In the genomic region with DNA sequence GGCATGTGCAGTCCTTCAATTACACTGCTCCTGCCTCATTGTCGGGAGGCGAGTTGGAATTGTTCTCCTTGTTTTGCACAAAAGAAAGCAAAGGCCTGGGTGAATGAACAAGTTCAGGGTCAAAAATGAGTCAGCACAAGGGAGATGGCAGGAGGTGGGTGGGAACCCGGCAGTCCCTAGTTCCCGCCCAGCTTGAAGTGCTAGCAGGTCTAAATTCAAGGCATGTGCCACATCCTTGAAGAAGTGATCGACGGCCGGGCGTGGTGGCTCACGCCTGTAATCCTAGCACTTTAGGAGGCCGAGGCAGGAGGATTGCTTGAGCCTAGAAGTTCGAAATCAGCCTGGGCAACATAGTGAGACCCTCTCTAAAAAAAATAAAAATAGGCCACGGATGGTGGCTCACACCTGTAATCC, we compare ENCODE assay signal across 11 cellular contexts. TPM values are rescaled to one million over a fixed set of nuclear protein-coding genes. Genes with fewer than 3 reads are reported as not detected.
DNase-seq lines count a peak whose midpoint lies in the region; ATAC-seq and TF ChIP-seq lines count a peak whose summit lies in the region.
"Had no signal": no experiment of that assay in that cellular context is flagged by ENCODE, and none has a peak within 500 bp of the region (broad histone marks: within the 10 kb centered on the region; RNA-seq: fewer than 3 reads in every experiment).

No MANE protein-coding gene starts in this region.

- H3K4me1 ChIP-seq in GM23338 (ENCODE audit: insufficient read depth) (no peaks in the 10 kb centered on the region), PC-3 (ENCODE audit: insufficient read depth, low read length) (peaks cover 6% of the 10 kb centered on the region; the same call in 1 of the 2 replicates), esophagus (ENCODE audit: control insufficient read depth in 2 of 2, insufficient read depth in 2 of 2, low read length in 1 of 2) (peaks cover 0 to 6% of the 10 kb centered on the region in 2 donors), neural progenitor cell (no peaks in the 10 kb centered on the region)

- no TSS peak for BruUV-seq in PC-3 (replicated peaks; lab: Mats Ljungman, UMichigan)

- H3K36me3 ChIP-seq in GM23338 (ENCODE audit: insufficient read depth) (no peaks in the 10 kb centered on the region), PC-3 (ENCODE audit: low read depth, low read length) (no peaks in the 10 kb centered on the region), esophagus (ENCODE audit: control insufficient read depth in 2 of 2, insufficient read depth in 2 of 2, low read length in 1 of 2) (no peaks in the 10 kb centered on the region), neural progenitor cell (no peaks in the 10 kb centered on the region)

- H3K27me3 Mint-ChIP-seq in GM23338 (ENCODE audit: insufficient read depth, low read depth, poor library complexity), result peaks cover 7% of the 10 kb centered on the region
- H3K27me3 Mint-ChIP-seq in neural progenitor cell (ENCODE audit: insufficient read depth, low read depth), result peaks cover 6% of the 10 kb centered on the region

- WGBS in esophagus, 2 donors, result 50 to 61% methylated on average over 12 of the region's 12 CpGs

- H3K4me3 Mint-ChIP-seq in GM23338 (no peak overlapping the region), neural progenitor cell (no peak overlapping the region)

- H3K27ac ChIP-seq in GM23338 (ENCODE audit: low read depth) (no peak overlapping the region), PC-3 (ENCODE audit: low read length) (no peak overlapping the region), esophagus (ENCODE audit: low read depth in 2 of 2, low read length in 1 of 2) (peak overlapping the region; percentile 9 to 23), neural progenitor cell (no peak overlapping the region)
- H3K27ac ChIP-seq: body of pancreas had no signal

- H3K4me2 ChIP-seq in GM23338 (no peak overlapping the region), PC-3 (ENCODE audit: low read length) (no peak overlapping the region), neural progenitor cell (no peak overlapping the region)

- CTCF ChIA-PET in PC-3 (lab: Charles Lee), result no interaction called here

- H3K9me3 Mint-ChIP-seq in GM23338 (no peaks in the 10 kb centered on the region), neural progenitor cell (no peaks in the 10 kb centered on the region)

- no peak overlapping the region for H3K9ac ChIP-seq in PC-3 (ENCODE audit: low read length)
- H3K9ac ChIP-seq in neural progenitor cell, result no peak overlapping the region

- H3K9me2 ChIP-seq in GM23338 (ENCODE audit: insufficient read depth), result 0 out of 2 replicates have a peak, but pooled peaks cover 4% of the 10 kb centered on the region
- no peaks in the 10 kb centered on the region for H3K9me2 ChIP-seq in PC-3 (replicated peaks; ENCODE audit: low read length)

- H3K4me1 Mint-ChIP-seq in GM23338 (no peaks in the 10 kb centered on the region), neural progenitor cell (peaks cover 6% of the 10 kb centered on the region)

- H3K4me3 ChIP-seq in GM23338 (no peak overlapping the region), PC-3 (ENCODE audit: low read length) (no peak overlapping the region), esophagus (ENCODE audit: low read depth in 1 of 2, low read length in 2 of 2) (no peak overlapping the region), neural progenitor cell (no peak overlapping the region)
- H3K4me3 ChIP-seq: body of pancreas had no signal

- ATAC-seq in GM23338, result no peak
- no peak for ATAC-seq in PC-3
- ATAC-seq in GM19455 (IDR thresholded peaks at IDR 0.05; ENCODE audit: unreplicated experiment), result no peak
- ATAC-seq: body of pancreas had no signal

- no peak overlapping the region for H3K27ac Mint-ChIP-seq in GM23338
- H3K27ac Mint-ChIP-seq in neural progenitor cell, result peak overlapping the region; percentile 70

- H3K79me2 ChIP-seq in GM23338 (replicated peaks; ENCODE audit: insufficient read depth), result no peaks in the 10 kb centered on the region
- no peaks in the 10 kb centered on the region for H3K79me2 ChIP-seq in PC-3 (ENCODE audit: low read length)
- no peaks in the 10 kb centered on the region for H3K79me2 ChIP-seq in neural progenitor cell (ENCODE audit: low read depth)

- H3K36me3 Mint-ChIP-seq in GM23338 (ENCODE audit: low read depth) (no peaks in the 10 kb centered on the region), neural progenitor cell (no peaks in the 10 kb centered on the region)

- intact Hi-C loops in PC-3 (cut with micrococcal nuclease), result no loop called here

- H3F3A ChIP-seq in GM23338 (replicated peaks; ENCODE audit: low read depth), result no peaks in the 10 kb centered on the region
- H3F3A ChIP-seq in PC-3 (ENCODE audit: low read length, unreplicated experiment), result no peaks in the 10 kb centered on the region
- no peaks in the 10 kb centered on the region for H3F3A ChIP-seq in neural progenitor cell (ENCODE audit: low read depth)

- DNase-seq in GM23338 (ENCODE audit: low spot score) (no peak), PC-3 (peak; percentile 35), neural progenitor cell (ENCODE audit: low spot score) (no peak), amniotic stem cell (lab: John Stamatoyannopoulos, UW) (no peak), NCI-H82 (lab: John Stamatoyannopoulos, UW) (no peak)
- DNase-seq in activated CD4-positive, alpha-beta T cell treated with anti-CD3 and anti-CD28 coated beads, Interleukin-2, amount 50 U/mL, for 4 hours, result no peak
- DNase-seq: activated CD4-positive, alpha-beta T cell treated with anti-CD3 and anti-CD28 coated beads for 48 hours; nucleus accumbens had no signal

- no peaks in the 10 kb centered on the region for H3K27me3 ChIP-seq in GM23338 (ENCODE audit: insufficient read depth)
- H3K27me3 ChIP-seq in PC-3 (ENCODE audit: low read length), result no peaks in the 10 kb centered on the region
- H3K27me3 ChIP-seq in esophagus (ENCODE audit: control insufficient read depth in 1 of 2, insufficient read depth in 2 of 2, low read length in 2 of 2), result no peaks in the 10 kb centered on the region
- H3K27me3 ChIP-seq in neural progenitor cell, result no peaks in the 10 kb centered on the region
- H3K27me3 ChIP-seq: body of pancreas had no signal

- TF ChIP-seq CTCF in GM23338 (conservative IDR thresholded peaks at IDR 0.05; ENCODE audit: low read depth in 2 of 2) (no peak), PC-3 (conservative IDR thresholded peaks at IDR 0.05; ENCODE audit: low read depth, low read length) (no peak), neural progenitor cell (IDR thresholded peaks at IDR 0.05) (no peak)

- POLR2A ChIA-PET in PC-3 (lab: Charles Lee; ENCODE audit: unreplicated experiment), result no interaction called here

- no peaks in the 10 kb centered on the region for H3K9me3 ChIP-seq in PC-3 (ENCODE audit: low read length)
- no peaks in the 10 kb centered on the region for H3K9me3 ChIP-seq in esophagus (ENCODE audit: control insufficient read depth in 2 of 2, insufficient read depth in 1 of 2, low read depth in 1 of 2, low read length in 1 of 2)
- no peaks in the 10 kb centered on the region for H3K9me3 ChIP-seq in neural progenitor cell (ENCODE audit: low read depth)
- H3K9me3 ChIP-seq: body of pancreas had no signal

- no peaks in the 10 kb centered on the region for H4K20me1 ChIP-seq in GM23338 (replicated peaks; ENCODE audit: insufficient read depth)
- no peaks in the 10 kb centered on the region for H4K20me1 ChIP-seq in PC-3 (ENCODE audit: low read length)
- no peaks in the 10 kb centered on the region for H4K20me1 ChIP-seq in neural progenitor cell (ENCODE audit: low read depth)

- H2AFZ ChIP-seq in GM23338 (0 out of 2 replicates have a peak overlapping the region, but pooled peaks have one; percentile 43), PC-3 (ENCODE audit: low read length) (no peak overlapping the region), neural progenitor cell (replicated peaks) (no peak overlapping the region)

RNA-seq across cellular contexts. Expression of gene PTPN1, which starts 34.3 kb away (rescaled TPM):
- 26.2 and 26.4 TPM in 2 replicates for total RNA-seq in GM23338 (2014; rRNA removed; shearing (Covaris generic))
- polyA plus RNA-seq in GM23338 (2016; fragmentation: Nextera tagmentation; extraction: Ambion mirVana) (16.9 and 18.9 TPM in 2 replicates), esophagus (10 to 100 TPM; 17.7 to 18.0 TPM)
- total RNA-seq in PC-3 (2014; rRNA removed) (47.2 and 47.7 TPM in 2 replicates), neural progenitor cell (ENCODE audit: low replicate concordance) (35.3 and 38.1 TPM in 2 replicates)

Comparison
In these comparisons a context has a peak if more than half of its experiments do, and no peak if none do; other contexts are left out.
1. H3K27ac ChIP-seq: peak in esophagus (2 of 2); none in GM23338 (single experiment), PC-3 (single experiment) and neural progenitor cell (single experiment).